In the genomic region with DNA sequence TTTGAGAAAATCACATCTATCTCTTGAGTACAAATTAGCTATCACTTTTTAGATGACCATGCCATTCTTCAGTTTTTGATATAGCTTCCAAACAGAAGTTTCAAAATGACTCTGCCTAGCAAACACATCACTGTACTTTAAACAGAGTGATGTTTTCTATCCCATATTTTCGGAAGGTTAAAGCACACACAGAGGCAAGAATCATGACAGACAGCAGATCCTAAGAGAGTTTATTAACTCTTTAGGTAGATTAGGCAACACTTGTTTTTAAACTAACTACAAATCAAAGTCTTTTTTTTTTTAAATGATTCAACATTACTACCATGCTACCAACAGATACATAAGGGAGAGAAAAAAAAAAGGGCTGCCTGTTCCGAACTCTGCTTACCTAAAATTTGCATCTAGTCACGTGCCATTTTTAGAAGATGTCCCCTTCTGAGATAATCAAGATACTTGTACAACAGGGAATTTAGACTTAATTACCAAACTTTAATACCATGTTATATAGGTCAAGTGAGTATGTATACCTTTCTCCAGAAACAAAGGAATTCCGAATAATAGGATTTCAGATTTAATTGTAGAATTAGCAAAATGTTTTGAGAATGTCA, we compare ENCODE assay signal across 10 cellular contexts. TPM values are rescaled to one million over a fixed set of nuclear protein-coding genes. Genes with fewer than 3 reads are reported as not detected.
A peak's percentile ranks its signal among the peaks of the same experiment; 100 is the strongest.
DNase-seq lines count a peak whose midpoint lies in the region; ATAC-seq and TF ChIP-seq lines count a peak whose summit lies in the region.
"Had no signal": no experiment of that assay in that cellular context is flagged by ENCODE, and none has a peak within 500 bp of the region (broad histone marks: within the 10 kb centered on the region; RNA-seq: fewer than 3 reads in every experiment).

No MANE protein-coding gene starts in this region.

- H3K9ac ChIP-seq in skeletal muscle satellite cell (ENCODE audit: low read depth, low read length): peak overlapping the region; percentile 98

- peak overlapping the region; percentile 59 for H3K27ac Mint-ChIP-seq in HFFc6
- H3K27ac Mint-ChIP-seq: stimulated activated naive B cell treated with anti-CD40 and anti-IgM and Interleukin-4, amounts not matched to agents 10 μg/mL and 1 μg/mL and 100 μg/mL, for 72 hours had no signal

- peak overlapping the region; percentile 88 for H3K4me3 Mint-ChIP-seq in HFFc6
- H3K4me3 Mint-ChIP-seq: stimulated activated naive B cell treated with anti-CD40 and anti-IgM and Interleukin-4, amounts not matched to agents 10 μg/mL and 1 μg/mL and 100 μg/mL, for 72 hours had no signal

- peak overlapping the region; percentile 88 for H3K4me2 ChIP-seq in skeletal muscle satellite cell (ENCODE audit: low read length)

- DNase-seq in HFFc6 (no peak), fibroblast of pulmonary artery (ENCODE audit: low read depth) (no peak), SHP77 (lab: John Stamatoyannopoulos, UW) (no peak), NCI-H2196 (lab: John Stamatoyannopoulos, UW; ENCODE audit: unreplicated experiment) (no peak)
- DNase-seq: H9; KG1; stimulated activated naive B cell treated with anti-CD40 and anti-IgM and Interleukin-4, amounts not matched to agents 10 μg/mL and 1 μg/mL and 100 μg/mL, for 72 hours had no signal

- H3K9me3 ChIP-seq in skeletal muscle satellite cell (replicated peaks; ENCODE audit: low read length): no peaks in the 10 kb centered on the region

- H3K36me3 Mint-ChIP-seq in HFFc6 (ENCODE audit: low read depth): peaks cover 8% of the 10 kb centered on the region; the same call in 1 of the 2 replicates
- H3K36me3 Mint-ChIP-seq: stimulated activated naive B cell treated with anti-CD40 and anti-IgM and Interleukin-4, amounts not matched to agents 10 μg/mL and 1 μg/mL and 100 μg/mL, for 72 hours had no signal

- H3K27me3 Mint-ChIP-seq in HFFc6 (ENCODE audit: insufficient read depth): no peaks in the 10 kb centered on the region

- no peak for ATAC-seq in GM21390 (IDR thresholded peaks at IDR 0.05; ENCODE audit: unreplicated experiment)
- ATAC-seq: stimulated activated naive B cell treated with anti-CD40 and anti-IgM and Interleukin-4, amounts not matched to agents 10 μg/mL and 1 μg/mL and 100 μg/mL, for 72 hours had no signal

- no peaks in the 10 kb centered on the region for H3K36me3 ChIP-seq in skeletal muscle satellite cell (ENCODE audit: insufficient read depth, low read length)

- no peak for TF ChIP-seq CTCF in HFFc6 (IDR thresholded peaks at IDR 0.05)
- TF ChIP-seq CTCF in WI38 (IDR thresholded peaks at IDR 0.05; ENCODE audit: low read depth, low read length): no peak
- TF ChIP-seq CTCF in fibroblast of pulmonary artery (IDR thresholded peaks at IDR 0.05; ENCODE audit: low read length, missing control alignments): no peak

- H3K4me1 ChIP-seq in skeletal muscle satellite cell (ENCODE audit: control insufficient read depth, insufficient read depth, low read length): peaks cover 29% of the 10 kb centered on the region

- no peaks in the 10 kb centered on the region for H3K27me3 ChIP-seq in skeletal muscle satellite cell (ENCODE audit: control insufficient read depth, insufficient read depth, low read length)

- H3K9me3 Mint-ChIP-seq in HFFc6: no peaks in the 10 kb centered on the region
- H3K9me3 Mint-ChIP-seq: H9; stimulated activated naive B cell treated with anti-CD40 and anti-IgM and Interleukin-4, amounts not matched to agents 10 μg/mL and 1 μg/mL and 100 μg/mL, for 72 hours had no signal

- peaks cover 58% of the 10 kb centered on the region for H3K4me1 Mint-ChIP-seq in HFFc6 (ENCODE audit: low read depth)

- H3K4me3 ChIP-seq in WI38 (ENCODE audit: low read depth, low read length) (peak overlapping the region; percentile 80), fibroblast of pulmonary artery (replicated peaks; ENCODE audit: low read depth, low read length) (peak overlapping the region; percentile 74), skeletal muscle satellite cell (ENCODE audit: low read length) (peak overlapping the region; percentile 92)

RNA-seq across cellular contexts. Expression of a gene that starts 2.7 kb away (rescaled TPM):
- 100 to 1,000 TPM in 3 of 6 experiments, 10 to 100 TPM in 3; 88.7 to 111 (median 96.1) TPM for total RNA-seq in HFFc6 (2021; fragmentation: NEBNext Ultra II Directional; extraction: Animal tissue kit (Norgen Biotek cat#: 25700))
- 81.1 and 105 TPM in 2 replicates for total RNA-seq in skeletal muscle satellite cell (2012; rRNA removed)
